ENCODE assay signal across 9 cellular contexts in the genomic region with DNA sequence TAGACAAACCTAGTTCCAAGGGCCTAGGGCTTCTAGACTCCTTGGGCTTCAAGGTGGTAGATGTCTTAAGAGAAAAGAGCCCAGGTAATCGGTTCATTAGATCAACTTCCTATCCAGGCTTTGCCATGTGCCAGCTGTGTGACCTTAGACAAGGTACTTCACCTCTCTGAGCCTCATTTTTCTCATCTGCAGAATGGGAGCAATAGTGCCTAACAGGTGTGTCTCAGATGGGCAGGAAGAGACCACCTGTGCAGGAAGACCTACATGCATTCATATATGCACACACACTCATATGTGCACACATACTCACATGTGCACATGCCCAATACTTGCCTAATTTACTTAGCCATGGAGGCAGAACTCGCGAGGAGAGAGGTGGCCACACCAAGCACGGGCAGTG. TPM values are rescaled to one million over a fixed set of nuclear protein-coding genes. Genes with fewer than 3 reads are reported as not detected.
"Had no signal": no experiment of that assay in that cellular context is flagged by ENCODE, and none has a peak within 500 bp of the region (broad histone marks: within the 10 kb centered on the region; RNA-seq: fewer than 3 reads in every experiment).

No MANE protein-coding gene starts in this region.

- H3K4me2 ChIP-seq: GM23338 had no signal

- H3K9me3 Mint-ChIP-seq: IgD-negative memory B cell had no signal

- H3K27ac Mint-ChIP-seq: GM23338 had no signal

- ATAC-seq: GM23338, HCT116 had no signal

- H2AFZ ChIP-seq: GM23338 had no signal

- H3K27me3 Mint-ChIP-seq: IgD-negative memory B cell had no signal

- FAIRE-seq: H1, H54, HTR-8/SVneo had no signal

- DNase-seq: KG1 had no signal

- H3K4me1 Mint-ChIP-seq: GM23338 had no signal

- H3K4me3 ChIP-seq: GM23338, HAP-1 had no signal

- H3K36me3 ChIP-seq: HAP-1 had no signal

- H3K9me3 ChIP-seq: HAP-1 had no signal

- H3K4me3 Mint-ChIP-seq: GM23338, IgD-negative memory B cell had no signal

- H3K4me1 ChIP-seq: HAP-1 had no signal

RNA-seq across cellular contexts. Expression of gene SLC12A3, which starts 15.7 kb away (rescaled TPM):
- total RNA-seq: GM23338, H1, HT-29 had no signal
- polyA plus RNA-seq: GM23338, H1 had no signal
